Comparison of ENCODE assay signal across 23 cellular contexts in genomic region chr20:32461836-32462600, GRCh38.
DNase-seq lines count a peak whose midpoint lies in the region; ATAC-seq and TF ChIP-seq lines count a peak whose summit lies in the region.
"Had no signal": no experiment of that assay in that cellular context is flagged by ENCODE, and none has a peak within 500 bp of the region (broad histone marks: within the 10 kb centered on the region; RNA-seq: fewer than 3 reads in every experiment).

No MANE protein-coding gene starts in this region.

- peaks cover 0 to 3% (median 0%) of the 10 kb centered on the region in 3 donors for H3K36me3 ChIP-seq in tibial nerve
- H3K36me3 ChIP-seq: esophagus squamous epithelium had no signal

- H3K4me1 Mint-ChIP-seq in activated T-cell treated with anti-CD3 and anti-CD28 coated beads, Interleukin-2, amount 50 U/mL, for 24 hours (ENCODE audit: low read depth) = peaks cover 7% of the 10 kb centered on the region
- H3K4me1 Mint-ChIP-seq in naive thymus-derived CD8-positive, alpha-beta T cell = peaks cover 7 to 22% (median 11%) of the 10 kb centered on the region in 4 donors

- peaks cover 6 to 88% (median 59%) of the 10 kb centered on the region in 4 donors for H3K4me1 ChIP-seq in tibial nerve

- H3K27ac ChIP-seq in cingulate gyrus (ENCODE audit: low read depth, low read length) = peak overlapping the region; percentile 97
- H3K27ac ChIP-seq in tibial nerve = peak overlapping the region in 3 of 4 donors; percentile 83 to 93 (median 89)
- H3K27ac ChIP-seq: lower lobe of right lung, PC-9, testis had no signal

- H3K27ac Mint-ChIP-seq in activated T-cell treated with anti-CD3 and anti-CD28 coated beads, Interleukin-2, amount 50 U/mL, for 24 hours = peak overlapping the region; percentile 50
- H3K27ac Mint-ChIP-seq in naive thymus-derived CD8-positive, alpha-beta T cell = peak overlapping the region in 6 of 10 donors; percentile 19 to 76 (median 56)
- H3K27ac Mint-ChIP-seq: activated T-cell treated with anti-CD3 and anti-CD28 coated beads, Interleukin-2, amount 50 U/mL, for 72 hours had no signal

- H3K36me3 Mint-ChIP-seq in activated T-cell treated with anti-CD3 and anti-CD28 coated beads, Interleukin-2, amount 50 U/mL, for 24 hours (ENCODE audit: low read depth) = peaks cover 8% of the 10 kb centered on the region
- peaks cover 0 to 23% (median 0%) of the 10 kb centered on the region in 3 donors for H3K36me3 Mint-ChIP-seq in naive thymus-derived CD8-positive, alpha-beta T cell

- no peaks in the 10 kb centered on the region for H3K27me3 Mint-ChIP-seq in activated T-cell treated with anti-CD3 and anti-CD28 coated beads, Interleukin-2, amount 50 U/mL, for 24 hours
- no peaks in the 10 kb centered on the region for H3K27me3 Mint-ChIP-seq in naive thymus-derived CD8-positive, alpha-beta T cell

- no peaks in the 10 kb centered on the region for H3K9me3 ChIP-seq in tibial nerve
- H3K9me3 ChIP-seq: BE2C, esophagus squamous epithelium, gastroesophageal sphincter, lower lobe of right lung, testis had no signal

- H3K4me3 Mint-ChIP-seq in activated T-cell treated with anti-CD3 and anti-CD28 coated beads, Interleukin-2, amount 50 U/mL, for 24 hours = no peak overlapping the region
- no peak overlapping the region for H3K4me3 Mint-ChIP-seq in naive thymus-derived CD8-positive, alpha-beta T cell
- H3K4me3 Mint-ChIP-seq: activated T-cell treated with anti-CD3 and anti-CD28 coated beads, Interleukin-2, amount 50 U/mL, for 72 hours had no signal

- POLR2A ChIA-PET in naive thymus-derived CD8-positive, alpha-beta T cell (lab: Charles Lee) = interaction anchor here (0.7 kb wide), 1 partner anchor 34 kb away, joined by 4 read pairs; no protein-coding TSS in a partner anchor

- no peaks in the 10 kb centered on the region for H3K9me3 Mint-ChIP-seq in activated T-cell treated with anti-CD3 and anti-CD28 coated beads, Interleukin-2, amount 50 U/mL, for 24 hours
- H3K9me3 Mint-ChIP-seq in naive thymus-derived CD8-positive, alpha-beta T cell = no peaks in the 10 kb centered on the region
- H3K9me3 Mint-ChIP-seq: activated T-cell treated with anti-CD3 and anti-CD28 coated beads, Interleukin-2, amount 50 U/mL, for 72 hours had no signal

- WGBS in tibial nerve, 2 donors = 82 to 86% methylated on average over 17 of the region's 17 CpGs

- TF ChIP-seq POLR2A in tibial nerve (IDR thresholded peaks at IDR 0.05) = no peak

- H3K27me3 ChIP-seq in tibial nerve = no peaks in the 10 kb centered on the region
- H3K27me3 ChIP-seq: BE2C, esophagus squamous epithelium, gastroesophageal sphincter, testis had no signal

- no peak overlapping the region for H3K4me3 ChIP-seq in tibial nerve
- H3K4me3 ChIP-seq: esophagus squamous epithelium, gastroesophageal sphincter, lower lobe of right lung, PC-9, testis had no signal

- DNase-seq in activated T-cell treated with anti-CD3 and anti-CD28 coated beads, Interleukin-2, amount 50 U/mL, for 24 hours = no peak
- DNase-seq in activated T-cell treated with anti-CD3 and anti-CD28 coated beads for 4 hours = no peak
- no peak for DNase-seq in naive thymus-derived CD8-positive, alpha-beta T cell
- no peak for DNase-seq in tibial nerve (ENCODE audit: low spot score in 2 of 2)
- DNase-seq in NK-92 treated with Interleukin-12 subunit alpha and Interleukin-12 subunit beta, amount 100 ng/mL, for 24 hours (lab: John Stamatoyannopoulos, UW) = no peak
- DNase-seq in NCI-H524 treated with DMSO at 0.1 percent for 48 hours (lab: John Stamatoyannopoulos, UW) = no peak
- no peak for DNase-seq in NCI-H2227 (lab: John Stamatoyannopoulos, UW; ENCODE audit: unreplicated experiment)
- DNase-seq: activated naive CD4-positive, alpha-beta T cell treated with anti-CD3 and anti-CD28 coated beads, Interleukin-2, amount 50 U/mL, for 16 hours; activated T-cell treated with anti-CD3 and anti-CD28 coated beads, Interleukin-2, amount 50 U/mL, for 72 hours; BE2C; effector memory CD4-positive, alpha-beta T cell; esophagus squamous epithelium; lower lobe of right lung; NCI-H1417; NCI-H2081 treated with DMSO at 0.1 percent for 48 hours; NCI-H446; PC-9; SHP77 treated with DMSO at 0.1 percent for 48 hours; SW 1271 had no signal

- TF ChIP-seq CTCF in tibial nerve (IDR thresholded peaks at IDR 0.05) = no peak

- no peak for TF ChIP-seq EP300 in tibial nerve (IDR thresholded peaks at IDR 0.05)

- no peak for ATAC-seq in naive thymus-derived CD8-positive, alpha-beta T cell
- ATAC-seq: activated CD4-positive, CD25-positive, alpha-beta regulatory T cell treated with anti-CD3 and anti-CD28 coated beads, Interleukin-2, amount 50 U/mL, for 24 hours; activated T-cell treated with anti-CD3 and anti-CD28 coated beads, Interleukin-2, amount 50 U/mL, for 72 hours; gastroesophageal sphincter; lower lobe of right lung had no signal
